2 cellular contexts compared by ENCODE assay signal in genomic region chr19:6412111-6412999, GRCh38.
A peak's percentile ranks its signal among the peaks of the same experiment; 100 is the strongest.
TF ChIP-seq lines count a peak whose summit lies in the region.

No MANE protein-coding gene starts in this region.

TF ChIP-seq in PFSK-1, 5 proteins besides CTCF, POLR2A, EP300 and RAD21:
- TF ChIP-seq SIN3A (IDR thresholded peaks at IDR 0.05; ENCODE audit: borderline replicate concordance, insufficient read depth, low read length) (no peak), REST (IDR thresholded peaks at IDR 0.05; ENCODE audit: insufficient read depth in 1 of 2, low read depth in 2 of 2, low read length in 2 of 2) (no peak), TAF1 (IDR thresholded peaks at IDR 0.05; ENCODE audit: borderline replicate concordance, insufficient read depth, low read length) (no peak), FOXP2 (optimal IDR thresholded peaks at IDR 0.05; ENCODE audit: borderline replicate concordance, extremely low read depth, extremely low read length, insufficient read depth) (no peak), POLR2AphosphoS5 (IDR thresholded peaks at IDR 0.05; ENCODE audit: low read depth, low read length) (peak; percentile 19; the same call in 1 of the 2 replicates)
TF ChIP-seq in PFSK-1: peak in this region for 1.

TF ChIP-seq in HepG2, 621 proteins besides CTCF, POLR2A, EP300 and RAD21 (continues in another document):
- TF ChIP-seq SRSF1 (optimal IDR thresholded peaks at IDR 0.05; ENCODE audit: low read depth, low read length) = peak; percentile 14
- no peak for TF ChIP-seq ZFP1 (CRISPR knock-in tag; IDR thresholded peaks at IDR 0.05)
- no peak for TF ChIP-seq TEF (CRISPR knock-in tag; IDR thresholded peaks at IDR 0.05)
- TF ChIP-seq ZNF746 (CRISPR knock-in tag; IDR thresholded peaks at IDR 0.05) = no peak
- TF ChIP-seq MEIS1 (CRISPR knock-in tag; IDR thresholded peaks at IDR 0.05; ENCODE audit: borderline replicate concordance) = no peak
- TF ChIP-seq HNF1B (CRISPR knock-in tag; IDR thresholded peaks at IDR 0.05) = no peak
- no peak for TF ChIP-seq ZNF703 (CRISPR knock-in tag; IDR thresholded peaks at IDR 0.05; ENCODE audit: borderline replicate concordance)
- TF ChIP-seq ZNF280D (CRISPR knock-in tag; IDR thresholded peaks at IDR 0.05) = no peak
- TF ChIP-seq DRAP1 (CRISPR knock-in tag; IDR thresholded peaks at IDR 0.05) = 0 out of 2 replicates have a peak, but pooled peaks have one; percentile 11
- TF ChIP-seq ZNF414 (CRISPR knock-in tag; IDR thresholded peaks at IDR 0.05) = no peak
- no peak for TF ChIP-seq ZNF552 (CRISPR knock-in tag; IDR thresholded peaks at IDR 0.05; ENCODE audit: borderline replicate concordance)
- TF ChIP-seq KLF11 (CRISPR knock-in tag; IDR thresholded peaks at IDR 0.05) = no peak
- no peak for TF ChIP-seq TFDP1 (CRISPR knock-in tag; IDR thresholded peaks at IDR 0.05; ENCODE audit: borderline replicate concordance)
- no peak for TF ChIP-seq SNRNP70 (IDR thresholded peaks at IDR 0.05; ENCODE audit: low read depth, low read length)
- TF ChIP-seq ATF1 (CRISPR knock-in tag; IDR thresholded peaks at IDR 0.05) = no peak
- TF ChIP-seq KDM2A (CRISPR knock-in tag; IDR thresholded peaks at IDR 0.05; ENCODE audit: borderline replicate concordance, low read depth) = peak; percentile 84
- no peak for TF ChIP-seq TERF1 (CRISPR knock-in tag; IDR thresholded peaks at IDR 0.05)
- TF ChIP-seq UBTF (CRISPR knock-in tag; IDR thresholded peaks at IDR 0.05) = 0 out of 2 replicates have a peak, but pooled peaks have one; percentile 15
- TF ChIP-seq DPF2 (CRISPR knock-in tag; IDR thresholded peaks at IDR 0.05; ENCODE audit: borderline replicate concordance, low read depth) = no peak
- TF ChIP-seq USF2 (IDR thresholded peaks at IDR 0.05; ENCODE audit: low read depth, low read length) = no peak
- no peak for TF ChIP-seq USF2 (CRISPR knock-in tag; IDR thresholded peaks at IDR 0.05; ENCODE audit: borderline replicate concordance)
- 0 out of 2 replicates have a peak, but pooled peaks have one; percentile 19 for TF ChIP-seq GABPB1 (CRISPR knock-in tag; IDR thresholded peaks at IDR 0.05)
- TF ChIP-seq THYN1 (CRISPR knock-in tag; IDR thresholded peaks at IDR 0.05; ENCODE audit: borderline replicate concordance, low read depth) = no peak
- TF ChIP-seq FOXC1 (CRISPR knock-in tag; IDR thresholded peaks at IDR 0.05; ENCODE audit: borderline replicate concordance) = no peak
- TF ChIP-seq ZNF597 (CRISPR knock-in tag; IDR thresholded peaks at IDR 0.05) = no peak
- no peak for TF ChIP-seq MAX (IDR thresholded peaks at IDR 0.05)
- TF ChIP-seq ZNF350 (CRISPR knock-in tag; IDR thresholded peaks at IDR 0.05; ENCODE audit: borderline replicate concordance, low read depth) = peak; percentile 23; the same call in 1 of the 2 replicates
- TF ChIP-seq ZNF354B (CRISPR knock-in tag; IDR thresholded peaks at IDR 0.05) = no peak
- TF ChIP-seq MYNN (CRISPR knock-in tag; IDR thresholded peaks at IDR 0.05; ENCODE audit: low read depth) = no peak
- no peak for TF ChIP-seq TRIM24 (CRISPR knock-in tag; IDR thresholded peaks at IDR 0.05)
- TF ChIP-seq MYC (CRISPR knock-in tag; IDR thresholded peaks at IDR 0.05; ENCODE audit: borderline replicate concordance) = peak; percentile 32; the same call in 1 of the 2 replicates
- TF ChIP-seq NFYC (CRISPR knock-in tag; IDR thresholded peaks at IDR 0.05) = peak; percentile 10; the same call in 1 of the 2 replicates
- TF ChIP-seq ZNF768 (CRISPR knock-in tag; IDR thresholded peaks at IDR 0.05) = 0 out of 2 replicates have a peak, but pooled peaks have one; percentile 31
- TF ChIP-seq PHF5A (CRISPR knock-in tag; IDR thresholded peaks at IDR 0.05; ENCODE audit: low read depth, unreplicated experiment) = no peak
- TF ChIP-seq ZNF367 (CRISPR knock-in tag; IDR thresholded peaks at IDR 0.05; ENCODE audit: borderline replicate concordance) = no peak
- TF ChIP-seq ZNF550 (CRISPR knock-in tag; IDR thresholded peaks at IDR 0.05; ENCODE audit: borderline replicate concordance) = no peak; the same call in 1 of the 2 replicates
- TF ChIP-seq POLR2AphosphoS2 (IDR thresholded peaks at IDR 0.05; ENCODE audit: low read depth, low read length) = peak; percentile 54; the same call in 1 of the 2 replicates
- TF ChIP-seq GTF3A (CRISPR knock-in tag; conservative IDR thresholded peaks at IDR 0.05) = no peak
- TF ChIP-seq ZNF567 (CRISPR knock-in tag; IDR thresholded peaks at IDR 0.05; ENCODE audit: borderline replicate concordance) = no peak
- TF ChIP-seq RBM22 (optimal IDR thresholded peaks at IDR 0.05; ENCODE audit: low read length) = peak; percentile 95
- TF ChIP-seq ZNF138 (CRISPR knock-in tag; IDR thresholded peaks at IDR 0.05; ENCODE audit: low read depth) = no peak
- TF ChIP-seq ZNF670 (CRISPR knock-in tag; IDR thresholded peaks at IDR 0.05; ENCODE audit: borderline replicate concordance) = 0 out of 2 replicates have a peak, but pooled peaks have one; percentile 29
- no peak for TF ChIP-seq ZNF33A (CRISPR knock-in tag; IDR thresholded peaks at IDR 0.05; ENCODE audit: borderline replicate concordance)
- TF ChIP-seq DR1 (CRISPR knock-in tag; IDR thresholded peaks at IDR 0.05) = no peak
- 0 out of 2 replicates have a peak, but pooled peaks have one; percentile 48 for TF ChIP-seq ZNF598 (CRISPR knock-in tag; IDR thresholded peaks at IDR 0.05; ENCODE audit: borderline replicate concordance)
- no peak for TF ChIP-seq ZBTB25 (CRISPR knock-in tag; IDR thresholded peaks at IDR 0.05)
